In the genomic region with DNA sequence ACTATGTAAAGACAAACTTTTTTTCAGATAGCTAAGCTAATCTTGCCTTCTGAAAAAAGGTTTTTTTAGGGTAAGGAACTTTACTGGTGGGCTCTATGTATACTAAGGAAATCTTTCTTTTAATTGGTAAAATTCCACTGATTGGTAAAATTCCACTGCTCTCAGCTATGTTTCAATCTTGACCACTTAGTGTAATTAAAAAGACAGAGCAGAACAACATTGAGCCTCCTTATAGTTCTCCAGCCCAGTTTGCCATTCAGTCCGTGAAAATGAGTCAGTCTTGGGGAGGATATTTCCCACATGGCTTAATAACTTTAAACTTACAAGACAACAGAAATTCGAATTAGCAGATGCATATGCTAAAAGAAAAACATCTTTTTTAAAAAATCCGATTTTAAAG, we compare ENCODE assay signal across 33 cellular contexts.
"Had no signal": no experiment of that assay in that cellular context is flagged by ENCODE, and none has a peak within 500 bp of the region (broad histone marks: within the 10 kb centered on the region; RNA-seq: fewer than 3 reads in every experiment).

No MANE protein-coding gene starts in this region.

- H3K4me1 Mint-ChIP-seq: activated B cell treated with CpG ODN at 0.5 μM for 24 hours; activated CD8-positive, alpha-beta memory T cell treated with anti-CD3 and anti-CD28 coated beads, Interleukin-2, amount 10 ng/mL, durations not matched to agents 7 days and 5 days; activated naive CD4-positive, alpha-beta T cell treated with anti-CD3 and anti-CD28 coated beads, Interleukin-2, amount 50 U/mL, for 24 hours; activated naive CD8-positive, alpha-beta T cell treated with anti-CD3 and anti-CD28 coated beads for 36 hours; activated naive CD8-positive, alpha-beta T cell treated with anti-CD3 and anti-CD28 coated beads, Interleukin-2, amount 50 U/mL, for 24 hours; T-cell had no signal

- H3K4me3 ChIP-seq: adrenal gland, ascending aorta, breast epithelium, cardiac muscle cell, colonic mucosa, esophagus squamous epithelium, heart right ventricle had no signal

- H3K27me3 Mint-ChIP-seq: activated B cell treated with CpG ODN at 0.5 μM for 24 hours; activated CD8-positive, alpha-beta memory T cell treated with anti-CD3 and anti-CD28 coated beads, Interleukin-2, amount 10 ng/mL, durations not matched to agents 7 days and 5 days; activated CD8-positive, alpha-beta T cell treated with anti-CD3 and anti-CD28 coated beads for 36 hours; brain had no signal

- H3K27ac Mint-ChIP-seq: activated B cell treated with CpG ODN at 0.5 μM for 24 hours; activated CD8-positive, alpha-beta memory T cell treated with anti-CD3 and anti-CD28 coated beads, Interleukin-2, amount 10 ng/mL, durations not matched to agents 7 days and 5 days; activated CD8-positive, alpha-beta T cell treated with anti-CD3 and anti-CD28 coated beads for 36 hours; activated naive CD4-positive, alpha-beta T cell treated with anti-CD3 and anti-CD28 coated beads for 36 hours; activated naive CD4-positive, alpha-beta T cell treated with anti-CD3 and anti-CD28 coated beads, Interleukin-2, amount 50 U/mL, for 24 hours; activated naive CD8-positive, alpha-beta T cell treated with anti-CD3 and anti-CD28 coated beads for 36 hours; activated naive CD8-positive, alpha-beta T cell treated with anti-CD3 and anti-CD28 coated beads, Interleukin-2, amount 50 U/mL, for 24 hours; activated T-helper 1 cell treated with anti-CD3 and anti-CD28 coated beads, Interleukin-12 subunit alpha, Interleukin-12 subunit beta, Interleukin-2, Interleukin-4 antibody, amounts not matched to agents 30 ng/mL and 10 ng/mL and 1 ng/mL, durations not matched to agents 14 hours and 24 hours and 36 hours; activated T-helper 2 cell treated with anti-CD3 and anti-CD28 coated beads, Interferon-gamma antibody, Interleukin-2, Interleukin-4, amounts not matched to agents 10 μg/mL and 5 μg/mL and 100 μg/mL, durations not matched to agents 14 hours and 24 hours and 36 hours; brain; T-cell; T-helper 1 cell treated with Interleukin-12 subunit alpha and Interleukin-12 subunit beta and Interleukin-4 antibody, amounts not matched to agents 30 μg/mL and 1 μg/mL, for 36 hours had no signal

- H3K27me3 ChIP-seq: adrenal gland, ascending aorta, breast epithelium, cardiac muscle cell, colonic mucosa, esophagus squamous epithelium, heart right ventricle had no signal

- ATAC-seq: activated CD4-positive, CD25-positive, alpha-beta regulatory T cell treated with anti-CD3 and anti-CD28 coated beads, Interleukin-2, amount 50 U/mL, for 24 hours; activated CD8-positive, alpha-beta memory T cell treated with anti-CD3 and anti-CD28 coated beads, Interleukin-2, amount 10 ng/mL, durations not matched to agents 7 days and 5 days; activated CD8-positive, alpha-beta T cell treated with anti-CD3 and anti-CD28 coated beads for 36 hours; activated naive CD8-positive, alpha-beta T cell treated with anti-CD3 and anti-CD28 coated beads, Interleukin-2, amount 50 U/mL, for 24 hours; T-cell had no signal

- H3K36me3 ChIP-seq: adrenal gland, ascending aorta, breast epithelium, cardiac muscle cell, colonic mucosa, esophagus squamous epithelium, heart right ventricle, WERI-Rb-1 had no signal

- H3K4me1 ChIP-seq: adrenal gland, ascending aorta, breast epithelium, colonic mucosa, esophagus squamous epithelium had no signal

- H3K27ac ChIP-seq: adrenal gland, ascending aorta, breast epithelium, cardiac muscle cell, colonic mucosa, epithelial cell of prostate, esophagus squamous epithelium, heart right ventricle, WERI-Rb-1 had no signal

- H3K36me3 Mint-ChIP-seq: activated CD8-positive, alpha-beta memory T cell treated with anti-CD3 and anti-CD28 coated beads, Interleukin-2, amount 10 ng/mL, durations not matched to agents 7 days and 5 days; activated naive CD4-positive, alpha-beta T cell treated with anti-CD3 and anti-CD28 coated beads, Interleukin-2, amount 50 U/mL, for 24 hours; activated naive CD8-positive, alpha-beta T cell treated with anti-CD3 and anti-CD28 coated beads for 36 hours; brain; T-cell had no signal

- H3K9me3 ChIP-seq: adrenal gland, ascending aorta, breast epithelium, colonic mucosa, esophagus squamous epithelium, heart right ventricle had no signal

- H3K9me3 Mint-ChIP-seq: activated B cell treated with CpG ODN at 0.5 μM for 24 hours; activated CD8-positive, alpha-beta T cell treated with anti-CD3 and anti-CD28 coated beads for 36 hours; activated naive CD4-positive, alpha-beta T cell treated with anti-CD3 and anti-CD28 coated beads for 36 hours; activated naive CD4-positive, alpha-beta T cell treated with anti-CD3 and anti-CD28 coated beads, Interleukin-2, amount 50 U/mL, for 24 hours; activated naive CD8-positive, alpha-beta T cell treated with anti-CD3 and anti-CD28 coated beads for 36 hours; activated T-helper 1 cell treated with anti-CD3 and anti-CD28 coated beads, Interleukin-12 subunit alpha, Interleukin-12 subunit beta, Interleukin-2, Interleukin-4 antibody, amounts not matched to agents 30 ng/mL and 10 ng/mL and 1 ng/mL, durations not matched to agents 14 hours and 24 hours and 36 hours; activated T-helper 2 cell treated with anti-CD3 and anti-CD28 coated beads, Interferon-gamma antibody, Interleukin-2, Interleukin-4, amounts not matched to agents 10 μg/mL and 5 μg/mL and 100 μg/mL, durations not matched to agents 14 hours and 24 hours and 36 hours; brain; T-helper 1 cell treated with Interleukin-12 subunit alpha and Interleukin-12 subunit beta and Interleukin-4 antibody, amounts not matched to agents 30 μg/mL and 1 μg/mL, for 36 hours had no signal

- DNase-seq: activated B cell treated with CpG ODN at 0.5 μM for 24 hours; activated CD4-positive, alpha-beta T cell treated with anti-CD3 and anti-CD28 coated beads for 48 hours; activated CD4-positive, alpha-beta T cell treated with anti-CD3 and anti-CD28 coated beads, Interleukin-2, amount 50 U/mL, for 1 hour; activated CD4-positive, alpha-beta T cell treated with anti-CD3 and anti-CD28 coated beads, Interleukin-2, amount 50 U/mL, for 48 hours; activated CD8-positive, alpha-beta memory T cell treated with anti-CD3 and anti-CD28 coated beads, Interleukin-2, amount 10 ng/mL, durations not matched to agents 7 days and 5 days; activated CD8-positive, alpha-beta memory T cell treated with anti-CD3 and anti-CD28 coated beads, Interleukin-2, amount 50 U/mL, for 4 hours; activated CD8-positive, alpha-beta T cell treated with anti-CD3 and anti-CD28 coated beads for 36 hours; activated effector memory CD4-positive, alpha-beta T cell treated with anti-CD3 and anti-CD28 coated beads, Interleukin-2, amount 50 U/mL, for 16 hours; activated naive CD4-positive, alpha-beta T cell treated with anti-CD3 and anti-CD28 coated beads for 36 hours; activated naive CD8-positive, alpha-beta T cell treated with anti-CD3 and anti-CD28 coated beads for 36 hours; activated naive CD8-positive, alpha-beta T cell treated with anti-CD3 and anti-CD28 coated beads, Interleukin-2, amount 50 U/mL, for 24 hours; activated T-cell treated with anti-CD3 and anti-CD28 coated beads, Interleukin-2, amount 50 U/mL, for 1 hour; activated T-cell treated with anti-CD3 and anti-CD28 coated beads, Interleukin-2, amount 50 U/mL, for 48 hours; adrenal gland; central memory CD4-positive, alpha-beta T cell; cerebellar nuclear complex; colonic mucosa; effector CD8-positive, alpha-beta T cell; esophagus squamous epithelium; heart right ventricle; T-cell; T1000; WERI-Rb-1 had no signal

- H3K4me3 Mint-ChIP-seq: activated B cell treated with CpG ODN at 0.5 μM for 24 hours; activated CD8-positive, alpha-beta memory T cell treated with anti-CD3 and anti-CD28 coated beads, Interleukin-2, amount 10 ng/mL, durations not matched to agents 7 days and 5 days; activated CD8-positive, alpha-beta T cell treated with anti-CD3 and anti-CD28 coated beads for 36 hours; activated naive CD4-positive, alpha-beta T cell treated with anti-CD3 and anti-CD28 coated beads for 36 hours; activated naive CD4-positive, alpha-beta T cell treated with anti-CD3 and anti-CD28 coated beads, Interleukin-2, amount 50 U/mL, for 24 hours; activated naive CD8-positive, alpha-beta T cell treated with anti-CD3 and anti-CD28 coated beads for 36 hours; activated naive CD8-positive, alpha-beta T cell treated with anti-CD3 and anti-CD28 coated beads, Interleukin-2, amount 50 U/mL, for 24 hours; activated T-helper 1 cell treated with anti-CD3 and anti-CD28 coated beads, Interleukin-12 subunit alpha, Interleukin-12 subunit beta, Interleukin-2, Interleukin-4 antibody, amounts not matched to agents 30 ng/mL and 10 ng/mL and 1 ng/mL, durations not matched to agents 14 hours and 24 hours and 36 hours; brain; T-cell; T-helper 1 cell treated with Interleukin-12 subunit alpha and Interleukin-12 subunit beta and Interleukin-4 antibody, amounts not matched to agents 30 μg/mL and 1 μg/mL, for 36 hours had no signal
